ENCODE assay signal across 25 cellular contexts in the genomic region with DNA sequence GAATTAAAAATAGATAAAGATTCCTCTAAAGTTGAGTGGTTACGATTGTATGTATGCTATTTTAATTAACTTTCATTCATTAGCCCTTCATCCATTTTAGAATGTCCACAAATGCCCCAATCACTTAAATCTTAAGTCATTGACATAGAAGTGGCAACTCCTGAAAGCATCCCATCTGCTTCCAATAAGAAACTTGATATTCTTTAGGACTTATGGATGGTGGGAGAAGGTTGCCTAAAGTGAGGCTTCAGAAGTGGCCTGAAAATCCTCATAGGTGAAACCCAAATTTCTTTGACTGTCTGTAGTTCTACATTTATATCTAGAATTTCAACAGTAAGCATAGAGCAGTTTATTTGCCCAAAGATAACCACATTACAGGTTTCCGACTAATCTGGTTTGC.
"Had no signal": no experiment of that assay in that cellular context is flagged by ENCODE, and none has a peak within 500 bp of the region (broad histone marks: within the 10 kb centered on the region; RNA-seq: fewer than 3 reads in every experiment).

No MANE protein-coding gene starts in this region.

- H3K27ac ChIP-seq: brain microvascular endothelial cell, cardiac muscle cell, VCaP had no signal

- H3K36me3 ChIP-seq: brain microvascular endothelial cell, cardiac muscle cell had no signal

- H3K4me3 ChIP-seq: cardiac muscle cell had no signal

- DNase-seq: activated CD4-positive, alpha-beta memory T cell treated with anti-CD3 and anti-CD28 coated beads for 36 hours; activated CD4-positive, alpha-beta T cell treated with anti-CD3 and anti-CD28 coated beads, Interleukin-2, amount 10 ng/mL, durations not matched to agents 7 days and 5 days; activated CD4-positive, CD25-positive, alpha-beta regulatory T cell; activated CD8-positive, alpha-beta memory T cell treated with anti-CD3 and anti-CD28 coated beads for 24 hours; activated gamma-delta T cell; activated naive CD4-positive, alpha-beta T cell treated with anti-CD3 and anti-CD28 coated beads for 36 hours; activated T-cell treated with anti-CD3 and anti-CD28 coated beads, Interleukin-2, amount 50 U/mL, for 4 hours; amygdala; brain microvascular endothelial cell; cerebellar nuclear complex; MM.1S; NCI-H1105 treated with DMSO at 0.1 percent for 48 hours; NCI-H1436 treated with DMSO at 0.1 percent for 48 hours; NCI-H187; NCI-H2081; NCI-H510A treated with DMSO at 0.1 percent for 48 hours; NCI-H748 treated with DMSO at 0.1 percent for 48 hours; Right ventricle myocardium superior; RPMI8226; T-cell; T-helper 2 cell; T1000 had no signal

- H3K27me3 ChIP-seq: brain microvascular endothelial cell, cardiac muscle cell had no signal

- ATAC-seq: activated T-cell treated with anti-CD3 and anti-CD28 coated beads, Interleukin-2, amount 50 U/mL, for 4 hours; Panc1; T-cell had no signal
